Comparison of ENCODE assay signal across 1 cellular context in genomic region chr9:123099042-123099441, GRCh38.
TF ChIP-seq lines count a peak whose summit lies in the region.

No MANE protein-coding gene starts in this region.

TF ChIP-seq in K562, 482 proteins besides CTCF, POLR2A, EP300 and RAD21:
- TF ChIP-seq ATF2 (CRISPR knock-in tag; IDR thresholded peaks at IDR 0.05) = no peak
- no peak for TF ChIP-seq SMAD1 (IDR thresholded peaks at IDR 0.05; ENCODE audit: low read depth, low read length, partially characterized antibody)
- TF ChIP-seq NRF1 (conservative IDR thresholded peaks at IDR 0.05 in 1 of 2, IDR thresholded peaks at IDR 0.05 in 1 of 2) = no peak
- no peak for TF ChIP-seq E2F5 (CRISPR knock-in tag; IDR thresholded peaks at IDR 0.05)
- no peak for TF ChIP-seq XRCC5 (IDR thresholded peaks at IDR 0.05; ENCODE audit: low read depth, low read length)
- no peak for TF ChIP-seq ELF1 (tag; IDR thresholded peaks at IDR 0.05)
- no peak for TF ChIP-seq ZNF76 (CRISPR knock-in tag; IDR thresholded peaks at IDR 0.05; ENCODE audit: borderline replicate concordance)
- no peak for TF ChIP-seq HNRNPUL1 (IDR thresholded peaks at IDR 0.05; ENCODE audit: low read length)
- TF ChIP-seq ZZZ3 (IDR thresholded peaks at IDR 0.05) = no peak
- TF ChIP-seq ERF (CRISPR knock-in tag; IDR thresholded peaks at IDR 0.05) = no peak
- TF ChIP-seq ZNF143 (CRISPR knock-in tag; IDR thresholded peaks at IDR 0.05) = no peak
- TF ChIP-seq TOE1 (IDR thresholded peaks at IDR 0.05; ENCODE audit: borderline replicate concordance) = no peak
- TF ChIP-seq TOE1 (CRISPR knock-in tag; IDR thresholded peaks at IDR 0.05; ENCODE audit: borderline replicate concordance, low read depth) = no peak
- no peak for TF ChIP-seq NR1H2 (CRISPR knock-in tag; IDR thresholded peaks at IDR 0.05)
- no peak for TF ChIP-seq SIN3A (IDR thresholded peaks at IDR 0.05; ENCODE audit: borderline replicate concordance in 2 of 2, control insufficient read depth in 1 of 2, low read depth in 2 of 2, low read length in 2 of 2)
